Comparison of ENCODE assay signal across 16 cellular contexts in the genomic region with DNA sequence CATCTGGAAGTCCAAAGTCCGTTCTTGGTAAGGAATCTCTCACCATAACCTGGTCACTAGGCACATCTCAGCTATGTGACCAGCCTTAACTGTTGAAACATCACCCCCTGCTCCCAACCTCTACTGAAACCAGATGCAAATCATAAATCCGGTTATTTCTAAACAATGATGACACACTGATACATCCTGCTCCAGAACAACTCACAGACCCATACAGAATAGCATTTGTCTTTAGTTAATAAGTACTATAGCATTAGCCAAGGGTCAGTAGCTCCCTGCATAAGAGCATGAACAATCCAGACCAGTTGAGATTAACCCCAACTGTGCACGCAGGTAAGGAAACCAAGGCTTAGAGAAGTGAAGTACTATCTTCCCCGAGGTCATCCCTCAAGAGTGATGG. TPM values are rescaled to one million over a fixed set of nuclear protein-coding genes. Genes with fewer than 3 reads are reported as not detected.
DNase-seq lines count a peak whose midpoint lies in the region; ATAC-seq and TF ChIP-seq lines count a peak whose summit lies in the region.
"Had no signal": no experiment of that assay in that cellular context is flagged by ENCODE, and none has a peak within 500 bp of the region (broad histone marks: within the 10 kb centered on the region; RNA-seq: fewer than 3 reads in every experiment).

No MANE protein-coding gene starts in this region.

- WGBS in esophagus squamous epithelium, 2 donors, result 52 to 59% methylated on average over 4 of the region's 4 CpGs
- WGBS in smooth muscle cell (ENCODE audit: low lambda C conversion rate), result 85% methylated on average over 4 of the region's 4 CpGs

- H3K4me1 ChIP-seq in upper lobe of right lung (no peaks in the 10 kb centered on the region), esophagus squamous epithelium (peaks cover 0 to 2% (median 0%) of the 10 kb centered on the region in 3 donors), smooth muscle cell (ENCODE audit: low read depth) (no peaks in the 10 kb centered on the region)
- H3K4me1 ChIP-seq: colonic mucosa, heart right ventricle, psoas muscle had no signal

- H3K27me3 Mint-ChIP-seq in mesothelial cell of epicardium (ENCODE audit: low read depth), result peaks cover 5% of the 10 kb centered on the region

- ATAC-seq in GM18511 (IDR thresholded peaks at IDR 0.05; ENCODE audit: unreplicated experiment) (peak; percentile 78), GM21515 (IDR thresholded peaks at IDR 0.05; ENCODE audit: unreplicated experiment) (peak; percentile 42), HG03103 (IDR thresholded peaks at IDR 0.05; ENCODE audit: low read depth, unreplicated experiment) (peak; percentile 52), upper lobe of right lung (no peak)
- ATAC-seq: heart right ventricle, psoas muscle had no signal

- H3F3A ChIP-seq in smooth muscle cell (ENCODE audit: low read depth), result no peaks in the 10 kb centered on the region

- no peak overlapping the region for H3K4me3 Mint-ChIP-seq in mesothelial cell of epicardium

- H3K4me2 ChIP-seq in smooth muscle cell, result no peak overlapping the region

- peaks cover 8% of the 10 kb centered on the region for H3K4me1 Mint-ChIP-seq in mesothelial cell of epicardium

- TF ChIP-seq CTCF in epithelial cell of proximal tubule (conservative IDR thresholded peaks at IDR 0.05; ENCODE audit: low read depth, low read length), result no peak
- TF ChIP-seq CTCF in upper lobe of right lung (IDR thresholded peaks at IDR 0.05), result no peak
- no peak for TF ChIP-seq CTCF in esophagus squamous epithelium (IDR thresholded peaks at IDR 0.05)
- TF ChIP-seq CTCF in mesothelial cell of epicardium (IDR thresholded peaks at IDR 0.05; ENCODE audit: unreplicated experiment), result no peak
- no peak for TF ChIP-seq CTCF in smooth muscle cell (IDR thresholded peaks at IDR 0.05; ENCODE audit: borderline replicate concordance, insufficient read depth, poor library complexity, severe bottlenecking)

- H3K36me3 Mint-ChIP-seq in mesothelial cell of epicardium, result no peaks in the 10 kb centered on the region

- H3K79me2 ChIP-seq in smooth muscle cell (ENCODE audit: low read depth), result no peaks in the 10 kb centered on the region

- H3K27ac Mint-ChIP-seq in mesothelial cell of epicardium, result no peak overlapping the region

- no peaks in the 10 kb centered on the region for H4K20me1 ChIP-seq in smooth muscle cell (ENCODE audit: low read depth)

- H3K27me3 ChIP-seq in upper lobe of right lung (no peaks in the 10 kb centered on the region), esophagus squamous epithelium (peaks cover 0 to 38% (median 0%) of the 10 kb centered on the region in 4 donors), smooth muscle cell (ENCODE audit: low read depth) (peaks cover 7% of the 10 kb centered on the region)
- H3K27me3 ChIP-seq: colonic mucosa had no signal

- H3K27ac ChIP-seq in upper lobe of right lung (no peak overlapping the region), esophagus squamous epithelium (no peak overlapping the region), smooth muscle cell (ENCODE audit: low read depth) (no peak overlapping the region)
- H3K27ac ChIP-seq: colonic mucosa, epithelial cell of prostate, heart right ventricle, psoas muscle had no signal

- intact Hi-C loops in upper lobe of right lung (cut with DNase I) (no loop called here), esophagus squamous epithelium (cut with DNase I) (no loop called here)

- DNase-seq in epithelial cell of proximal tubule (ENCODE audit: low read depth) (peak; percentile 76), upper lobe of right lung (no peak), esophagus squamous epithelium (lab: John Stamatoyannopoulos, UW) (no peak), mesothelial cell of epicardium (ENCODE audit: low spot score in 2 of 2, unreplicated experiment in 2 of 2) (no peak), smooth muscle cell (lab: John Stamatoyannopoulos, UW; ENCODE audit: unreplicated experiment) (no peak)
- DNase-seq: activated effector memory CD4-positive, alpha-beta T cell treated with anti-CD3 and anti-CD28 coated beads, Interleukin-2, amount 50 U/mL, for 16 hours; colonic mucosa; heart right ventricle; mesendoderm; NCI-H82; psoas muscle; RPMI8226 had no signal

- H3K36me3 ChIP-seq in upper lobe of right lung, result no peaks in the 10 kb centered on the region
- H3K36me3 ChIP-seq in esophagus squamous epithelium, result no peaks in the 10 kb centered on the region
- H3K36me3 ChIP-seq in smooth muscle cell (ENCODE audit: low read depth), result no peaks in the 10 kb centered on the region
- H3K36me3 ChIP-seq: colonic mucosa, heart right ventricle had no signal

- H2AFZ ChIP-seq in smooth muscle cell (ENCODE audit: low read depth), result no peak overlapping the region

- H3K9ac ChIP-seq in smooth muscle cell (ENCODE audit: low read depth), result no peak overlapping the region

- H3K9me3 ChIP-seq in upper lobe of right lung, result no peaks in the 10 kb centered on the region
- H3K9me3 ChIP-seq in esophagus squamous epithelium, result no peaks in the 10 kb centered on the region
- no peaks in the 10 kb centered on the region for H3K9me3 ChIP-seq in smooth muscle cell (replicated peaks; ENCODE audit: low read depth)
- H3K9me3 ChIP-seq: colonic mucosa, psoas muscle had no signal

- H3K4me3 ChIP-seq in epithelial cell of proximal tubule (ENCODE audit: low read depth, low read length), result no peak overlapping the region
- H3K4me3 ChIP-seq in upper lobe of right lung, result no peak overlapping the region
- no peak overlapping the region for H3K4me3 ChIP-seq in esophagus squamous epithelium
- H3K4me3 ChIP-seq in smooth muscle cell, result no peak overlapping the region
- H3K4me3 ChIP-seq: colonic mucosa, heart right ventricle, psoas muscle had no signal

- H3K9me3 Mint-ChIP-seq in mesothelial cell of epicardium, result peaks cover 12% of the 10 kb centered on the region

- no peak for TF ChIP-seq POLR2A in esophagus squamous epithelium (IDR thresholded peaks at IDR 0.05)

RNA-seq across cellular contexts. Expression of a gene that starts 38.0 kb away (rescaled TPM):
- total RNA-seq in epithelial cell of proximal tubule, result 24.7 and 31.5 TPM in 2 replicates
- 26.9 TPM for total RNA-seq in upper lobe of right lung
- total RNA-seq in esophagus squamous epithelium, result 10 to 100 TPM; 43.4 to 76.1 (median 44.9) TPM
- total RNA-seq in mesothelial cell of epicardium, result 49.2 to 52.3 TPM (median 50.5 TPM) in 3 replicates
- 33.3 and 39.9 TPM in 2 replicates for total RNA-seq in smooth muscle cell
- polyA plus RNA-seq in smooth muscle cell, result 15.7 and 17.4 TPM in 2 replicates
